ENCODE assay signal across 1 cellular context in the genomic region with DNA sequence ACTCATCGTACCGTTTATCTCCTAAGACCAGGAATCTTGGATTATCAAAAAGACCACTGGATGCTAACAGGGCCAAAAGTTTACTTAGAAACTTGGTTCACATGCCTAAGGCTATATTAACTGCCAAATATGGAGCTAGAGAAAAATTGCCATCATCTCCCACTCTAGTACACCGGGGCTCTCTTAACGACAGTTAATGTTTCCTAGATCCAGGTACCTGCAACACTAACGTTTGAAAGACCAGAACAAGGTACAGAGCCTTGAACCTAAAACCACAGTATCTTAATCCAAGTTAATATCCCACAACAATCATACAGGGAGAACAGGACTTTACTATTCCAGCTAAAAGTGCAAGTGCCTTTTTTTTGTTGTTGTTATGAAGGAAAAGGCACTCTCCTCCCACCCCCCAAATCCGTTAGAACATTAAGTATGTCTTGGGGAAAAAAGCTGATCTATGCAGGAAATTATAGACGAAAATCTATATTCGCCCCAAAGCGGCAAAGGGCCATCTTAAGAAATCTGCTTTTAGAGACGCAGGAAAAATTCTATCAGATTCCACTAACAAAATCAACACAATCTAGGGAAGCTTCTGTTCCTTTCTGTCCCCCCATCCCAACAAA.
TF ChIP-seq lines count a peak whose summit lies in the region.

No MANE protein-coding gene starts in this region.

TF ChIP-seq in K562, 482 proteins besides CTCF, POLR2A, EP300 and RAD21:
- TF ChIP-seq SAP30 (IDR thresholded peaks at IDR 0.05; ENCODE audit: borderline replicate concordance, insufficient read depth, low read depth, low read length, poor library complexity, severe bottlenecking): no peak
- TF ChIP-seq SIX5 (IDR thresholded peaks at IDR 0.05; ENCODE audit: borderline replicate concordance in 1 of 2, insufficient read depth in 1 of 2, low read depth in 1 of 2, low read length in 2 of 2): no peak
- peak; percentile 9 for TF ChIP-seq CHD1 (IDR thresholded peaks at IDR 0.05; ENCODE audit: low read length)
- no peak for TF ChIP-seq TCF15 (CRISPR knock-in tag; IDR thresholded peaks at IDR 0.05)
- 0 out of 2 replicates have a peak, but pooled peaks have one; percentile 6 for TF ChIP-seq MAFG (tag; conservative IDR thresholded peaks at IDR 0.05)
- TF ChIP-seq ZNF696 (CRISPR knock-in tag; conservative IDR thresholded peaks at IDR 0.05): no peak
- 0 out of 2 replicates have a peak, but pooled peaks have one; percentile 9 for TF ChIP-seq ATF6 (CRISPR knock-in tag; IDR thresholded peaks at IDR 0.05)
- TF ChIP-seq FOXP4 (CRISPR knock-in tag; IDR thresholded peaks at IDR 0.05; ENCODE audit: borderline replicate concordance): no peak
- peak; percentile 14; the same call in 1 of the 2 replicates for TF ChIP-seq ZNF12 (CRISPR knock-in tag; IDR thresholded peaks at IDR 0.05)
- peak; percentile 58; the same call in 1 of the 2 replicates for TF ChIP-seq ZNF316 (IDR thresholded peaks at IDR 0.05)
- TF ChIP-seq SRF (CRISPR knock-in tag; IDR thresholded peaks at IDR 0.05): peak in 1 of 2 experiments; percentile 75; a peak in 2 of 4 replicates
